ENCODE assay signal across 11 cellular contexts in genomic region chr16:11101695-11102522, GRCh38.
A peak's percentile ranks its signal among the peaks of the same experiment; 100 is the strongest.
DNase-seq lines count a peak whose midpoint lies in the region; ATAC-seq and TF ChIP-seq lines count a peak whose summit lies in the region.
"Had no signal": no experiment of that assay in that cellular context is flagged by ENCODE, and none has a peak within 500 bp of the region (broad histone marks: within the 10 kb centered on the region; RNA-seq: fewer than 3 reads in every experiment).

No MANE protein-coding gene starts in this region.

- H3K36me3 ChIP-seq in DND-41 (ENCODE audit: insufficient read depth, low read length): peaks cover 17% of the 10 kb centered on the region

- no peaks in the 10 kb centered on the region for H3K79me2 ChIP-seq in DND-41 (ENCODE audit: insufficient read depth, low read length)

- H3K4me2 ChIP-seq in DND-41 (ENCODE audit: insufficient read depth, low read length): no peak overlapping the region

- H3K27ac Mint-ChIP-seq in dendritic cell treated with granulocyte-macrophage colony-stimulating factor and Interleukin-4, amounts not matched to agents 40 ng/mL and 50 ng/mL, for 4 days: peak overlapping the region; percentile 34
- H3K27ac Mint-ChIP-seq in nephron: peak overlapping the region; percentile 81 to 97 (median 95)

- H3K4me3 ChIP-seq in DND-41 (ENCODE audit: low read depth in 1 of 2, low read length in 2 of 2): no peak overlapping the region

- no peaks in the 10 kb centered on the region for H3K9me3 ChIP-seq in DND-41 (ENCODE audit: insufficient read depth, low read length, severe bottlenecking)

- TF ChIP-seq CTCF in DND-41 (IDR thresholded peaks at IDR 0.05; ENCODE audit: borderline replicate concordance, extremely low read depth, low read length, poor library complexity, severe bottlenecking) (peak; percentile 14), nephron (IDR thresholded peaks at IDR 0.05; ENCODE audit: unreplicated experiment in 3 of 3) (peak; percentile 12 to 26 (median 24))

- peak overlapping the region; percentile 57 for H3K27ac ChIP-seq in DND-41 (ENCODE audit: low read length)
- H3K27ac ChIP-seq: RWPE1 had no signal

- H3K4me1 ChIP-seq in DND-41 (ENCODE audit: insufficient read depth, low read length): peaks cover 61% of the 10 kb centered on the region

- peaks cover 56% of the 10 kb centered on the region for H3K4me1 Mint-ChIP-seq in dendritic cell treated with granulocyte-macrophage colony-stimulating factor and Interleukin-4, amounts not matched to agents 40 ng/mL and 50 ng/mL, for 4 days (ENCODE audit: low read depth)
- H3K4me1 Mint-ChIP-seq in nephron: peaks cover 80% of the 10 kb centered on the region

- H2AFZ ChIP-seq in DND-41 (ENCODE audit: low read depth, low read length): no peak overlapping the region

- no peak for DNase-seq in DND-41
- DNase-seq in OCI-M1 (lab: John Stamatoyannopoulos, UW): peak; percentile 97
- DNase-seq in SIG-M5 (lab: John Stamatoyannopoulos, UW): no peak
- no peak for DNase-seq in NCI-H526 (lab: John Stamatoyannopoulos, UW)
- DNase-seq: DMS79 treated with DMSO at 0.1 percent for 48 hours, NCI-H1436 had no signal

- H3K9ac ChIP-seq in DND-41 (ENCODE audit: low read depth, low read length): no peak overlapping the region

- H3K27me3 ChIP-seq in DND-41 (ENCODE audit: insufficient read depth, low read length, poor library complexity): no peaks in the 10 kb centered on the region

- H3K36me3 Mint-ChIP-seq in dendritic cell treated with granulocyte-macrophage colony-stimulating factor and Interleukin-4, amounts not matched to agents 40 ng/mL and 50 ng/mL, for 4 days (ENCODE audit: low read depth): peaks cover 50% of the 10 kb centered on the region
- H3K36me3 Mint-ChIP-seq in nephron (ENCODE audit: low read depth): no peaks in the 10 kb centered on the region

- no peaks in the 10 kb centered on the region for H3K27me3 Mint-ChIP-seq in dendritic cell treated with granulocyte-macrophage colony-stimulating factor and Interleukin-4, amounts not matched to agents 40 ng/mL and 50 ng/mL, for 4 days
- no peaks in the 10 kb centered on the region for H3K27me3 Mint-ChIP-seq in nephron (ENCODE audit: low read depth)

- no peak overlapping the region for H3K4me3 Mint-ChIP-seq in dendritic cell treated with granulocyte-macrophage colony-stimulating factor and Interleukin-4, amounts not matched to agents 40 ng/mL and 50 ng/mL, for 4 days
- peak overlapping the region in 2 of 3 experiments; percentile 18 to 31 for H3K4me3 Mint-ChIP-seq in nephron

- ATAC-seq in DND-41 (ENCODE audit: insufficient read depth, low read depth) (no peak), HG03432 (IDR thresholded peaks at IDR 0.05; ENCODE audit: unreplicated experiment) (no peak), GM21447 (IDR thresholded peaks at IDR 0.05; ENCODE audit: unreplicated experiment) (no peak)

- intact Hi-C loops in dendritic cell treated with granulocyte-macrophage colony-stimulating factor and Interleukin-4, amounts not matched to agents 40 ng/mL and 50 ng/mL, for 4 days (cut with micrococcal nuclease): no loop called here

- no peaks in the 10 kb centered on the region for H4K20me1 ChIP-seq in DND-41 (ENCODE audit: insufficient read depth, low read length)

- H3K9me3 Mint-ChIP-seq in dendritic cell treated with granulocyte-macrophage colony-stimulating factor and Interleukin-4, amounts not matched to agents 40 ng/mL and 50 ng/mL, for 4 days: no peaks in the 10 kb centered on the region
- H3K9me3 Mint-ChIP-seq in nephron: no peaks in the 10 kb centered on the region
